26 cellular contexts compared by ENCODE assay signal in the genomic region with DNA sequence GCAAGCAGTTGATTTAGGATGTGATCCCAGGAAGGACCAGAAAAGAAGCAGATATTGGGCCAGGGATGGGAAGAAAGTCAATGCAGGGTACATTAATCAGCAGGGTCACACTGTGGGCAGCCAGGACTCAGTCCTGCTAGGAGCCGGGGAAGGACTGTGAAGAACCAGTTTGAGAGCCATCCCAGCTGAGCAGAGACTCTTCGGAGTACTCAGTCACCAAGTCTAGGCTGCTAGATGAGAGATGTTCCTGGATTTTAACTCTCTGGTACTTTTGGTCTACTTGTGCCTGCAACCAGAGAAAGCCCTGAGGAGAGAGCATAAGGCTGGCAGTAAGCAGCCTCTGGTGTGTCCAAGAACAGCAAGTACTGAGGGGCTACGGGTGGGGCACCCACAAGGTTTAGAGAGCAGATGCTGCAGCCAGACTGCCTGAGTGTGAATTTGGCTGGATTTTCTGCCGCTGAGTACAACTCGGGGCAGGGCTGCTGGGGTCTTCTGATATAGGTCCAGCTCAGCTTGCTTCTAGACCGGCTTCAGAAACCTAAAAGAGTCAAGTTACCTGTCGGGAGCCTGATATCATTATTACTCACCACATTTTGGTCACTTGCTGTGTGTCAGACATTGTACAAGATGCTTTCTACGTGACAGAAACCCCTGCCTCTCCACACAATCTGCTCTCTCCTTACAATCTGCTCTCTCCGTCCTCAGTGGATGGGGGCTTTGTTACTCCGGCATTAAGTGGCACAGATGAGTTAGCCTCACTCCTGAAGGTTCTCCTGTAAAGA.
A peak's percentile ranks its signal among the peaks of the same experiment; 100 is the strongest.
DNase-seq lines count a peak whose midpoint lies in the region; ATAC-seq, FAIRE-seq and TF ChIP-seq lines count a peak whose summit lies in the region.
"Had no signal": no experiment of that assay in that cellular context is flagged by ENCODE, and none has a peak within 500 bp of the region (broad histone marks: within the 10 kb centered on the region; RNA-seq: fewer than 3 reads in every experiment).

No MANE protein-coding gene starts in this region.

- dilution Hi-C loops in mammary epithelial cell (cut with HindIII; ENCODE audit: low sequenced_read_pairs) = no loop called here

- no peak overlapping the region for H3K27ac Mint-ChIP-seq in activated naive CD4-positive, alpha-beta T cell treated with anti-CD3 and anti-CD28 coated beads, Interleukin-2, amount 50 U/mL, for 72 hours
- H3K27ac Mint-ChIP-seq: B cell, CD14-positive monocyte had no signal

- no peak for TF ChIP-seq POLR2A in right lobe of liver (IDR thresholded peaks at IDR 0.05)

- no peak overlapping the region for H3K4ac ChIP-seq in mesenchymal stem cell (ENCODE audit: low read depth in 1 of 2, low read length in 2 of 2)

- H3K18ac ChIP-seq in mesenchymal stem cell (ENCODE audit: low read depth in 1 of 2, low read length in 2 of 2) = peak overlapping the region in 1 of 2 experiments; percentile 2

- H3K4me3 ChIP-seq in mammary epithelial cell (replicated peaks in 1 of 3; ENCODE audit: insufficient read depth in 1 of 3, low read depth in 2 of 3, low read length in 3 of 3) (no peak overlapping the region), mesenchymal stem cell (ENCODE audit: insufficient read depth in 1 of 2, low read depth in 1 of 2, low read length in 2 of 2) (no peak overlapping the region), skeletal muscle satellite cell (ENCODE audit: low read length) (no peak overlapping the region), right lobe of liver (no peak overlapping the region)
- H3K4me3 ChIP-seq: A549 had no signal

- H2AK5ac ChIP-seq in mesenchymal stem cell (ENCODE audit: low read length, severe bottlenecking) = peak overlapping the region; percentile 6

- H3K9me3 ChIP-seq in mammary epithelial cell (replicated peaks; ENCODE audit: insufficient read depth, low read length) (no peaks in the 10 kb centered on the region), mesenchymal stem cell (ENCODE audit: control insufficient read depth, low read length) (no peaks in the 10 kb centered on the region), skeletal muscle satellite cell (replicated peaks; ENCODE audit: low read length) (no peaks in the 10 kb centered on the region), right lobe of liver (no peaks in the 10 kb centered on the region)
- H3K9me3 ChIP-seq: A549 had no signal

- in situ Hi-C loops in mammary epithelial cell (cut with MboI; ENCODE audit: low sequenced_read_pairs in 2 of 2) = no loop called here

- no TSS peak for BruUV-seq in mammary epithelial cell (replicated peaks; lab: Mats Ljungman, UMichigan)

- H2BK5ac ChIP-seq in mesenchymal stem cell (ENCODE audit: low read depth, low read length, poor library complexity, severe bottlenecking) = no peak overlapping the region

- no peak overlapping the region for H3K14ac ChIP-seq in mesenchymal stem cell (ENCODE audit: low read length in 2 of 2)

- no peaks in the 10 kb centered on the region for H4K20me1 ChIP-seq in mammary epithelial cell (ENCODE audit: insufficient read depth, low read length)

- H3K9me3 Mint-ChIP-seq in activated naive CD4-positive, alpha-beta T cell treated with anti-CD3 and anti-CD28 coated beads, Interleukin-2, amount 50 U/mL, for 72 hours = peaks cover 3 to 5% of the 10 kb centered on the region in 2 donors

- no peak overlapping the region for H2BK120ac ChIP-seq in mesenchymal stem cell (ENCODE audit: low read depth, low read length)

- H2AFZ ChIP-seq in mammary epithelial cell (ENCODE audit: low read depth, low read length) = no peak overlapping the region
- H2AFZ ChIP-seq in mesenchymal stem cell (ENCODE audit: low read depth, low read length) = no peak overlapping the region

- no peak overlapping the region for H2BK15ac ChIP-seq in mesenchymal stem cell (ENCODE audit: low read depth, poor library complexity, severe bottlenecking)

- no peak overlapping the region for H4K8ac ChIP-seq in mesenchymal stem cell (ENCODE audit: low read length)

- 82% methylated on average over 10 of the region's 10 CpGs for WGBS in mammary epithelial cell (ENCODE audit: low coverage, missing lambda C conversion rate)
- WGBS in mesenchymal stem cell = 96% methylated on average over 9 of the region's 10 CpGs
- WGBS in right lobe of liver (ENCODE audit: insufficient coverage, low coverage, low lambda C conversion rate, missing lambda C conversion rate) = 49% methylated on average over 5 of the region's 10 CpGs

- no peaks in the 10 kb centered on the region for H3K27me3 ChIP-seq in mammary epithelial cell (ENCODE audit: insufficient read depth, low read length)
- no peaks in the 10 kb centered on the region for H3K27me3 ChIP-seq in mesenchymal stem cell (ENCODE audit: control insufficient read depth in 1 of 2, insufficient read depth in 1 of 2, low read length in 2 of 2)
- H3K27me3 ChIP-seq in skeletal muscle satellite cell (ENCODE audit: control insufficient read depth, insufficient read depth, low read length) = no peaks in the 10 kb centered on the region
- no peaks in the 10 kb centered on the region for H3K27me3 ChIP-seq in right lobe of liver

- H3K9ac ChIP-seq in mammary epithelial cell (ENCODE audit: insufficient read depth, low read length) (no peak overlapping the region), mesenchymal stem cell (ENCODE audit: low read length) (no peak overlapping the region), skeletal muscle satellite cell (ENCODE audit: low read depth, low read length) (peak overlapping the region; percentile 6)

- H2BK12ac ChIP-seq in mesenchymal stem cell (ENCODE audit: low read length in 2 of 2) = no peak overlapping the region

- no peaks in the 10 kb centered on the region for H3K36me3 Mint-ChIP-seq in activated naive CD4-positive, alpha-beta T cell treated with anti-CD3 and anti-CD28 coated beads, Interleukin-2, amount 50 U/mL, for 72 hours
- H3K36me3 Mint-ChIP-seq: CD14-positive monocyte had no signal

- no peaks in the 10 kb centered on the region for H3K79me2 ChIP-seq in mammary epithelial cell (ENCODE audit: insufficient read depth, low read length)

- no peak overlapping the region for H4K91ac ChIP-seq in mesenchymal stem cell (ENCODE audit: low read length)

- no peak for FAIRE-seq in D721Med (lab: Jason Lieb, UNC)
- FAIRE-seq: A549, HepG2 had no signal

- H3K23ac ChIP-seq in mesenchymal stem cell (ENCODE audit: low read length in 2 of 2) = no peak overlapping the region

- ATAC-seq in activated naive CD4-positive, alpha-beta T cell treated with anti-CD3 and anti-CD28 coated beads, Interleukin-2, amount 50 U/mL, for 72 hours = no peak
- no peak for ATAC-seq in right lobe of liver
- ATAC-seq: A549, HepG2 had no signal

- H3K36me3 ChIP-seq in mammary epithelial cell (ENCODE audit: insufficient read depth, low read length) = no peaks in the 10 kb centered on the region
- H3K36me3 ChIP-seq in mesenchymal stem cell (ENCODE audit: control insufficient read depth in 1 of 2, insufficient read depth in 2 of 2, low read depth in 1 of 2, low read length in 2 of 2) = no peaks in the 10 kb centered on the region
- no peaks in the 10 kb centered on the region for H3K36me3 ChIP-seq in skeletal muscle satellite cell (ENCODE audit: insufficient read depth, low read length)
- H3K36me3 ChIP-seq in right lobe of liver = no peaks in the 10 kb centered on the region

- H3K79me1 ChIP-seq in mesenchymal stem cell (replicated peaks; ENCODE audit: low read length, poor library complexity, severe bottlenecking) = no peaks in the 10 kb centered on the region

- intact Hi-C loops in mammary epithelial cell (cut with micrococcal nuclease) = loop anchor here (10.0 kb wide), 1 partner anchor 253 kb away; the partner anchor contains the start of gene GAS1
- intact Hi-C loops in right lobe of liver (cut with DNase I) = no loop called here
- intact Hi-C loops in posterior cingulate gyrus (cut with DNase I) = no loop called here

- CTCF ChIA-PET in mammary epithelial cell (lab: Charles Lee; ENCODE audit: low non-redundant PET) = no interaction called here

- H3K27ac ChIP-seq in mammary epithelial cell (ENCODE audit: insufficient read depth, low read depth, low read length) (no peak overlapping the region), mesenchymal stem cell (ENCODE audit: low read length, poor library complexity, severe bottlenecking) (no peak overlapping the region), right lobe of liver (no peak overlapping the region)
- H3K27ac ChIP-seq: A549, HL-60 had no signal

- no peak for TF ChIP-seq CTCF in mammary epithelial cell (conservative IDR thresholded peaks at IDR 0.05 in 1 of 2, IDR thresholded peaks at IDR 0.05 in 1 of 2; ENCODE audit: extremely low read depth in 1 of 2, insufficient read depth in 1 of 2, low read depth in 1 of 2, low read length in 2 of 2)
- TF ChIP-seq CTCF in right lobe of liver (IDR thresholded peaks at IDR 0.05) = no peak
- TF ChIP-seq CTCF in D721Med (IDR thresholded peaks at IDR 0.05; ENCODE audit: insufficient read depth, missing control alignments) = no peak

- H3K4me2 ChIP-seq in mammary epithelial cell (ENCODE audit: insufficient read depth, low read depth, low read length) (no peak overlapping the region), mesenchymal stem cell (ENCODE audit: low read length, poor library complexity, severe bottlenecking) (no peak overlapping the region), skeletal muscle satellite cell (ENCODE audit: low read length) (peak overlapping the region; percentile 7)
- H3K4me2 ChIP-seq: A549 had no signal

- H3K4me1 ChIP-seq in mammary epithelial cell (ENCODE audit: insufficient read depth, low read length) = peaks cover 42% of the 10 kb centered on the region
- no peaks in the 10 kb centered on the region for H3K4me1 ChIP-seq in mesenchymal stem cell (ENCODE audit: control insufficient read depth, insufficient read depth, low read depth, low read length)
- H3K4me1 ChIP-seq in skeletal muscle satellite cell (ENCODE audit: control insufficient read depth, insufficient read depth, low read length) = peaks cover 71% of the 10 kb centered on the region
- H3K4me1 ChIP-seq in right lobe of liver = no peaks in the 10 kb centered on the region
- H3K4me1 ChIP-seq: A549 had no signal

- DNase-seq in LHCN-M2 (ENCODE audit: low read depth) (peak; percentile 29), mammary epithelial cell (peak; percentile 52), mesenchymal stem cell (no peak), right lobe of liver (no peak), D721Med (ENCODE audit: insufficient read length, low spot score) (no peak), posterior cingulate gyrus (no peak)
- no peak for DNase-seq in activated naive CD4-positive, alpha-beta T cell treated with anti-CD3 and anti-CD28 coated beads, Interleukin-2, amount 50 U/mL, for 72 hours (ENCODE audit: low spot score in 2 of 2)
- DNase-seq: DMS53, GF-D8, GOT3, HCEC 1CT, KBM-7, MV-4-11, NCI-H1105 treated with DMSO at 0.1 percent for 48 hours, NCI-H1694, NCI-H2081, NCI-H446, NCI-H526, OCI-M1, Right ventricle myocardium superior had no signal

Comparison
In these comparisons a context has a peak if more than half of its experiments do, and no peak if none do; other contexts are left out.
1. DNase-seq: peak in LHCN-M2 (single experiment) and mammary epithelial cell (single experiment); none in mesenchymal stem cell (single experiment), activated naive CD4-positive, alpha-beta T cell treated with anti-CD3 and anti-CD28 coated beads, Interleukin-2, amount 50 U/mL, for 72 hours (0 of 2), right lobe of liver (0 of 3), D721Med (single experiment) and posterior cingulate gyrus (0 of 10).